8 cellular contexts compared by ENCODE assay signal in the genomic region with DNA sequence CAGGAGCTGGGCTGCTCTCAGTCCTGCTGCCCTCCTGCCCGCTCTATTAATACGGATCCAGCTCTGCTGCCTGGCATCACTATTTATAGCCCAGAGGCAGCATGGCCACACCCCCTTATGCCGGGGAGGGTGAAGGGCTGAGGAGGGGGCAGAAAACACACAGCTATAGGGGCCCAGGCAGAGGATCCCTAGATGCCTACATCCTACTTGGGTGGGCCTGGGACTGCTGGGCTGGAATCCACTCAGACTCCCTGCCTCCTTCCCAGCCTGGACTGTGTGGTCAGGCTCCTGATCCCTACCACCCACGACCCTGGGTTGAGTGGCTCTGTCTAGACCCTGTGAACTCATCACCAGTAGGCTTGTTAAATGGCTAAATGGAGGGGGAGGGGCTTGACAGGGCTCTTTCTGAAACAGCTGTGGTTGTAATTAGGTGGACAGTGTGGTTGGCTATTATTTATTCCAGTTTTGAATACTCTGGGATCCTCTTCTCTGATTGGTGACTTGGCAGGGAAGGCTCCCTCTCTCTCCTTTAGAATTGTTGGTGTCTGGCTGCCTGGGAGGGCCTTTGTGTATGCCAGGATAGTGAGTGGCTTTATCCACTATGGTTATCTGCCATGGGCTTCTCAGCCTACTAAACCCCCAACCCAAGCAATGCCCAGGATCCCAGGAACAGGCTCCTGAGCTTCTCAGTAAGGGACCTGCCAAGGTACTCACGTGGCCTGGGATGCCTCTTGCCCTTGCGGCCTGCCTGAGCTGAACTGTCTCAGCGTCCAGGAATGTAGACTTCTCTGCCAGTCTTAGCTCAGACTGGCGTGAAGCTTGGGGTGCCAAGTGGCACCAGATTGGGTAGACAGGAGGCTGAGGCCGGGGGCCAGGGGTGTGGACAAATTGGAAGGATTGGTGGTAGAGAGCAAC. TPM values are rescaled to one million over a fixed set of nuclear protein-coding genes. Genes with fewer than 3 reads are reported as not detected.
DNase-seq lines count a peak whose midpoint lies in the region; ATAC-seq and TF ChIP-seq lines count a peak whose summit lies in the region.

No MANE protein-coding gene starts in this region.

- H3K27me3 ChIP-seq in HCT116 (ENCODE audit: insufficient read depth, low read length) (no peaks in the 10 kb centered on the region), Peyer's patch (no peaks in the 10 kb centered on the region), fibroblast of lung (ENCODE audit: control insufficient read depth, insufficient read depth, low read length) (no peaks in the 10 kb centered on the region)

- H3K9me3 Mint-ChIP-seq in osteocyte (ENCODE audit: unreplicated experiment): no peaks in the 10 kb centered on the region

- no TSS peak for BruUV-seq in HCT116 (replicated peaks; lab: Mats Ljungman, UMichigan)

- intact Hi-C loops in HCT116 (cut with micrococcal nuclease): no loop called here

- peak overlapping the region; percentile 93 for H3K27ac Mint-ChIP-seq in osteocyte (ENCODE audit: unreplicated experiment)

- H3K27ac ChIP-seq in HCT116 (ENCODE audit: low read depth, low read length) (peak overlapping the region; percentile 96), Peyer's patch (peak overlapping the region in 3 of 4 donors; percentile 64 to 81 (median 72)), fibroblast of lung (ENCODE audit: insufficient read depth, low read length) (peak overlapping the region; percentile 94)

- TF ChIP-seq CTCF in HCT116 (IDR thresholded peaks at IDR 0.05 in 2 of 3, conservative IDR thresholded peaks at IDR 0.05 in 1 of 3; ENCODE audit: borderline replicate concordance in 1 of 3, insufficient read depth in 1 of 3, low read depth in 2 of 3, low read length in 2 of 3) (no peak), Peyer's patch (IDR thresholded peaks at IDR 0.05) (no peak), fibroblast of lung (conservative IDR thresholded peaks at IDR 0.05 in 1 of 2, IDR thresholded peaks at IDR 0.05 in 1 of 2; ENCODE audit: low read depth in 1 of 2, low read length in 2 of 2) (no peak), osteocyte (IDR thresholded peaks at IDR 0.05) (no peak)

- H3K4me1 Mint-ChIP-seq in osteocyte (ENCODE audit: unreplicated experiment): peaks cover 56% of the 10 kb centered on the region

- peak overlapping the region; percentile 83 for H3K4me3 Mint-ChIP-seq in osteocyte (ENCODE audit: unreplicated experiment)

- H3K9me3 ChIP-seq in HCT116 (ENCODE audit: control insufficient read depth in 1 of 2, insufficient read depth in 1 of 2, low read depth in 1 of 2, low read length in 2 of 2): no peaks in the 10 kb centered on the region
- H3K9me3 ChIP-seq in Peyer's patch: no peaks in the 10 kb centered on the region
- no peaks in the 10 kb centered on the region for H3K9me3 ChIP-seq in fibroblast of lung (ENCODE audit: control insufficient read depth, insufficient read depth, low read depth, low read length)

- H3K27me3 Mint-ChIP-seq in osteocyte (ENCODE audit: unreplicated experiment): no peaks in the 10 kb centered on the region

- H3K36me3 ChIP-seq in HCT116 (ENCODE audit: control insufficient read depth in 1 of 2, insufficient read depth in 2 of 2, low read length in 2 of 2) (peaks cover 0 to 7% of the 10 kb centered on the region in 2 experiments; a peak in 2 of 4 replicates), Peyer's patch (peaks cover 0 to 21% (median 0%) of the 10 kb centered on the region in 3 donors), fibroblast of lung (ENCODE audit: control insufficient read depth, insufficient read depth, low read length) (peaks cover 18% of the 10 kb centered on the region)

- POLR2A ChIA-PET in HCT116 (lab: Charles Lee): interaction anchor here (0.6 to 3.3 kb wide), 7 partner anchors 9 to 366 kb away, joined by 3 to 33 read pairs (median 8); partner anchors contain the start of gene PHLDB1

- no peak for TF ChIP-seq RAD21 in HCT116 (IDR thresholded peaks at IDR 0.05; ENCODE audit: low read depth)

- peak; percentile 68 for DNase-seq in HCT116 (ENCODE audit: low read depth, low spot score)
- peak in 1 of 3 donors; percentile 52 for DNase-seq in Peyer's patch
- peak; percentile 63 to 90 for DNase-seq in fibroblast of lung (ENCODE audit: low read depth in 2 of 2)
- DNase-seq in osteocyte (ENCODE audit: extremely low spot score, unreplicated experiment): no peak
- DNase-seq in stimulated activated CD4-positive, alpha-beta T cell treated with anti-CD3 and anti-CD28 coated beads, Interleukin-4, amount 100 ng/mL, for 24 hours: no peak

- CTCF ChIA-PET in HCT116 (lab: Charles Lee): interaction anchor here (0.7 to 1.9 kb wide), 8 partner anchors 10 to 37 kb away, joined by 3 to 7 read pairs (median 4); partner anchors contain the start of gene PHLDB1

- H3K79me2 ChIP-seq in HCT116 (ENCODE audit: insufficient read depth, low read length): peaks cover 6% of the 10 kb centered on the region
- peaks cover 22% of the 10 kb centered on the region for H3K79me2 ChIP-seq in fibroblast of lung (ENCODE audit: control insufficient read depth, insufficient read depth, low read length)

- H2AFZ ChIP-seq in HCT116 (ENCODE audit: low read depth, low read length, poor library complexity, severe bottlenecking) (no peak overlapping the region), fibroblast of lung (ENCODE audit: low read length) (no peak overlapping the region)

- RAD21 ChIA-PET in HCT116 (lab: Charles Lee; ENCODE audit: low non-redundant PET in 1 of 2, low total read pairs in 2 of 2, uncharacterized antibody in 2 of 2, unreplicated experiment in 2 of 2): interaction anchor here (0.7 to 0.9 kb wide), 2 partner anchors 10 to 14 kb away, joined by 3 to 5 read pairs; no protein-coding TSS in a partner anchor

- H3K4me3 ChIP-seq in HCT116 (replicated peaks in 1 of 2; ENCODE audit: low read depth in 1 of 2, low read length in 2 of 2): peak overlapping the region; percentile 62 to 84
- H3K4me3 ChIP-seq in Peyer's patch: peak overlapping the region in 1 of 4 donors; percentile 53
- H3K4me3 ChIP-seq in fibroblast of lung (replicated peaks in 1 of 4; ENCODE audit: control extremely low read depth in 1 of 4, insufficient read depth in 1 of 4, low read depth in 3 of 4, low read length in 4 of 4): peak overlapping the region in 2 of 4 experiments; percentile 57 to 73

- no peaks in the 10 kb centered on the region for H3K9me2 ChIP-seq in HCT116 (ENCODE audit: insufficient read depth)

- H3K36me3 Mint-ChIP-seq in osteocyte (ENCODE audit: unreplicated experiment): peaks cover 20% of the 10 kb centered on the region

- H3K4me2 ChIP-seq in HCT116 (ENCODE audit: low read length) (peak overlapping the region; percentile 94), fibroblast of lung (ENCODE audit: extremely low read depth, insufficient read depth, low read length) (peak overlapping the region; percentile 80)

- ATAC-seq in HCT116 (peak; percentile 71), HG03521 (IDR thresholded peaks at IDR 0.05; ENCODE audit: unreplicated experiment) (no peak), HG03442 (IDR thresholded peaks at IDR 0.05; ENCODE audit: unreplicated experiment) (no peak), HG03095 (IDR thresholded peaks at IDR 0.05; ENCODE audit: unreplicated experiment) (no peak)

- H3K9ac ChIP-seq in HCT116 (ENCODE audit: low read length) (peak overlapping the region; percentile 84), fibroblast of lung (ENCODE audit: insufficient read depth, low read length) (peak overlapping the region; percentile 65)

- peaks cover 61 to 73% of the 10 kb centered on the region in 2 experiments for H3K4me1 ChIP-seq in HCT116 (ENCODE audit: control insufficient read depth in 1 of 2, insufficient read depth in 2 of 2, low read length in 2 of 2)
- H3K4me1 ChIP-seq in Peyer's patch: peaks cover 0 to 39% (median 4%) of the 10 kb centered on the region in 4 donors
- peaks cover 44% of the 10 kb centered on the region for H3K4me1 ChIP-seq in fibroblast of lung (ENCODE audit: control insufficient read depth, extremely low read depth, insufficient read depth, low read length)

- no peaks in the 10 kb centered on the region for H4K20me1 ChIP-seq in HCT116 (ENCODE audit: insufficient read depth)
- no peaks in the 10 kb centered on the region for H4K20me1 ChIP-seq in fibroblast of lung (ENCODE audit: control insufficient read depth, extremely low read depth, insufficient read depth, low read length)

- TF ChIP-seq POLR2A in HCT116 (IDR thresholded peaks at IDR 0.05; ENCODE audit: borderline replicate concordance, extremely low read depth, insufficient read depth, insufficient read length) (no peak), Peyer's patch (IDR thresholded peaks at IDR 0.05) (no peak)

TF ChIP-seq in HCT116, 20 proteins besides CTCF, POLR2A, EP300 and RAD21 (continues in another document):
- no peak for TF ChIP-seq FOSL1 (IDR thresholded peaks at IDR 0.05; ENCODE audit: low read depth)

RNA-seq across cellular contexts. Expression of gene PHLDB1, which starts 15.2 kb away (rescaled TPM):
- total RNA-seq in HCT116 (2021; ENCODE audit: unreplicated experiment) (36.2 TPM), Peyer's patch (100 to 1,000 TPM in 2 of 4 donors, 10 to 100 TPM in 2; 32.4 to 380 (median 93.8) TPM), fibroblast of lung (45.5 and 51.4 TPM in 2 replicates), osteocyte (160 and 165 TPM in 2 replicates)
- 19.1 and 21.7 TPM in 2 replicates for polyA plus RNA-seq in HCT116 (2012)
- 59.0 and 61.4 TPM in 2 replicates for polyA plus RNA-seq in fibroblast of lung
- 73.6 and 78.7 TPM in 2 replicates for polyA plus RNA-seq in fibroblast of lung (2012)
- polyA minus RNA-seq in fibroblast of lung (ENCODE audit: low replicate concordance): 196 and 273 TPM in 2 replicates

RNA-seq across cellular contexts. Expression of gene ARCN1, which starts 50.4 kb away (rescaled TPM):
- 147 TPM for total RNA-seq in HCT116 (2021; ENCODE audit: unreplicated experiment)
- 102 and 105 TPM in 2 replicates for polyA plus RNA-seq in HCT116 (2012)
- total RNA-seq in Peyer's patch: 100 to 1,000 TPM in 2 of 4 donors, 10 to 100 TPM in 2; 54.5 to 116 (median 91.0) TPM
- 87.8 and 116 TPM in 2 replicates for total RNA-seq in fibroblast of lung
- polyA plus RNA-seq in fibroblast of lung: 359 and 387 TPM in 2 replicates
- polyA plus RNA-seq in fibroblast of lung (2012): 158 and 178 TPM in 2 replicates
- 105 and 106 TPM in 2 replicates for polyA minus RNA-seq in fibroblast of lung (ENCODE audit: low replicate concordance)
- 189 and 201 TPM in 2 replicates for total RNA-seq in osteocyte

RNA-seq across cellular contexts. Expression of gene TREH, which starts 56.8 kb away (rescaled TPM):
- total RNA-seq in HCT116 (2021; ENCODE audit: unreplicated experiment) (0.15 TPM), Peyer's patch (10 to 100 TPM; 18.9 to 53.4 (median 32.6) TPM), fibroblast of lung (not detected in 2 replicates), osteocyte (not detected in 2 replicates)
- 0.12 TPM in 1 of 2 replicates, not detected in the other for polyA plus RNA-seq in HCT116 (2012)
- polyA plus RNA-seq in fibroblast of lung: not detected in 2 replicates
- polyA plus RNA-seq in fibroblast of lung (2012): 0.20 and 0.31 TPM in 2 replicates
- not detected in 2 replicates for polyA minus RNA-seq in fibroblast of lung (ENCODE audit: low replicate concordance)

RNA-seq across cellular contexts. Expression of gene IFT46, which starts 56.9 kb away (rescaled TPM):
- 12.1 TPM for total RNA-seq in HCT116 (2021; ENCODE audit: unreplicated experiment)
- polyA plus RNA-seq in HCT116 (2012): 8.6 and 12.5 TPM in 2 replicates
- 10 to 100 TPM; 12.5 to 32.2 (median 14.4) TPM for total RNA-seq in Peyer's patch
- 28.8 and 32.5 TPM in 2 replicates for total RNA-seq in fibroblast of lung
- 30.8 and 46.2 TPM in 2 replicates for polyA plus RNA-seq in fibroblast of lung
- polyA plus RNA-seq in fibroblast of lung (2012): 20.5 and 28.3 TPM in 2 replicates
- polyA minus RNA-seq in fibroblast of lung (ENCODE audit: low replicate concordance): 34.7 and 45.3 TPM in 2 replicates
- 24.0 and 24.1 TPM in 2 replicates for total RNA-seq in osteocyte

Comparison
In these comparisons a context has a peak if more than half of its experiments do, and no peak if none do; other contexts are left out.
1. DNase-seq: peak in HCT116 (single experiment) and fibroblast of lung (2 of 2); none in osteocyte (single experiment) and stimulated activated CD4-positive, alpha-beta T cell treated with anti-CD3 and anti-CD28 coated beads, Interleukin-4, amount 100 ng/mL, for 24 hours (single experiment).
2. RNA of gene TREH, which starts 56.8 kb away (total RNA-seq): 18.9 to 53.4 TPM in Peyer's patch; 0.15 TPM in HCT116 (single experiment), not detected in osteocyte and not detected in fibroblast of lung; every median in the first group is over 10 times any median in the second.
3. Peak in every context shown above with its lines, with median percentiles within 50 percentile points of each other: H3K27ac ChIP-seq.